In the genomic region with DNA sequence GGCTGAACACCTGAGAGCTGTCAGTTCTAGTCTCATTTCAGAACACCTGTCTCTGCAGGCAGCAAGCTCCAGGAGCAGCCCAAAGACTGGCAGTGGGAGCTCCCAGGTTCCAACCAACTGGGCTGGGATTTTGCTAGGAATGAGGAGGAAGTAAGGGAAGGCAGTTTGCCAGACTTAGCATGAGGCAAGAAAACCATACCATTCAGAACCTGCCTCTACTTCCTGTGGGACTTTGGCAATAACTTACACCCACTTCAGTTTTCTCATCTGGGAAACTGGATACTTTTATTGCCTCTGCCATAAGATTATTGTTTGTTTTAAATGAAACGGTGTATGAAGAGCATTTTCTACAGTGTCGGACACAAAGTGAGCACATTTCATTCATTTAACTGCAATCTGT, we compare ENCODE assay signal across 16 cellular contexts.
DNase-seq lines count a peak whose midpoint lies in the region; ATAC-seq and TF ChIP-seq lines count a peak whose summit lies in the region.
"Had no signal": no experiment of that assay in that cellular context is flagged by ENCODE, and none has a peak within 500 bp of the region (broad histone marks: within the 10 kb centered on the region; RNA-seq: fewer than 3 reads in every experiment).

No MANE protein-coding gene starts in this region.

- peak; percentile 22 for DNase-seq in activated CD4-positive, alpha-beta T cell treated with anti-CD3 and anti-CD28 coated beads, Interleukin-2, amount 10 ng/mL, durations not matched to agents 24 days and 14 days
- DNase-seq in activated CD4-positive, alpha-beta T cell treated with anti-CD3 and anti-CD28 coated beads, Interleukin-2, amount 50 U/mL, for 1 hour, result no peak
- peak; percentile 50 for DNase-seq in NCI-H510A treated with DMSO at 0.1 percent for 48 hours (lab: John Stamatoyannopoulos, UW)
- DNase-seq in mucosa of descending colon, result peak in 2 of 3 donors; percentile 2 to 26
- DNase-seq in hypothalamus (lab: John Stamatoyannopoulos, UW), result no peak
- DNase-seq in NCI-H187 treated with DMSO at 0.1 percent for 48 hours (lab: John Stamatoyannopoulos, UW), result no peak
- no peak for DNase-seq in central memory CD4-positive, alpha-beta T cell
- DNase-seq: 8988T; ACHN; CD4-positive, CD25-positive, alpha-beta regulatory T cell; DMS 273 treated with DMSO at 0.1 percent for 48 hours; DMS79 treated with DMSO at 0.1 percent for 48 hours; EL had no signal

- ATAC-seq in mucosa of descending colon, result peak; percentile 75
- ATAC-seq: HepG2 had no signal

- no peak overlapping the region for H3K4me3 Mint-ChIP-seq in activated CD4-positive, alpha-beta T cell treated with anti-CD3 and anti-CD28 coated beads, Interleukin-2, amount 10 ng/mL, durations not matched to agents 24 days and 14 days

- intact Hi-C loops in activated CD4-positive, alpha-beta T cell treated with anti-CD3 and anti-CD28 coated beads, Interleukin-2, amount 10 ng/mL, durations not matched to agents 24 days and 14 days (cut with micrococcal nuclease), result no loop called here
- intact Hi-C loops in mucosa of descending colon (cut with DNase I, micrococcal nuclease), result no loop called here

- H3K4me3 ChIP-seq in mucosa of descending colon, result no peak overlapping the region
- H3K4me3 ChIP-seq: BLaER1 treated with 17β-estradiol and CSF1 and Interleukin-3, amounts not matched to agents 10 nM and 100 nM; HAP-1 had no signal

- no peak overlapping the region for H3K27ac Mint-ChIP-seq in activated CD4-positive, alpha-beta T cell treated with anti-CD3 and anti-CD28 coated beads, Interleukin-2, amount 10 ng/mL, durations not matched to agents 24 days and 14 days
- H3K27ac Mint-ChIP-seq: CD4-positive, CD25-positive, alpha-beta regulatory T cell had no signal

- H3K27me3 Mint-ChIP-seq in activated CD4-positive, alpha-beta T cell treated with anti-CD3 and anti-CD28 coated beads, Interleukin-2, amount 10 ng/mL, durations not matched to agents 24 days and 14 days, result no peaks in the 10 kb centered on the region
- H3K27me3 Mint-ChIP-seq: CD4-positive, CD25-positive, alpha-beta regulatory T cell had no signal

- peaks cover 3% of the 10 kb centered on the region for H3K4me1 ChIP-seq in mucosa of descending colon (ENCODE audit: low read depth)
- H3K4me1 ChIP-seq: BLaER1 treated with 17β-estradiol and CSF1 and Interleukin-3, amounts not matched to agents 10 nM and 100 nM; HAP-1 had no signal

- TF ChIP-seq CTCF in mucosa of descending colon (IDR thresholded peaks at IDR 0.05), result no peak

- H3K9me3 Mint-ChIP-seq in activated CD4-positive, alpha-beta T cell treated with anti-CD3 and anti-CD28 coated beads, Interleukin-2, amount 10 ng/mL, durations not matched to agents 24 days and 14 days, result peaks cover 13% of the 10 kb centered on the region

- H3K9me3 ChIP-seq in mucosa of descending colon, result no peaks in the 10 kb centered on the region
- H3K9me3 ChIP-seq: BLaER1 treated with 17β-estradiol and CSF1 and Interleukin-3, amounts not matched to agents 10 nM and 100 nM; HAP-1 had no signal

- no peaks in the 10 kb centered on the region for H3K36me3 Mint-ChIP-seq in activated CD4-positive, alpha-beta T cell treated with anti-CD3 and anti-CD28 coated beads, Interleukin-2, amount 10 ng/mL, durations not matched to agents 24 days and 14 days (ENCODE audit: low read depth)
- H3K36me3 Mint-ChIP-seq: CD4-positive, CD25-positive, alpha-beta regulatory T cell had no signal

- no peaks in the 10 kb centered on the region for H3K4me1 Mint-ChIP-seq in activated CD4-positive, alpha-beta T cell treated with anti-CD3 and anti-CD28 coated beads, Interleukin-2, amount 10 ng/mL, durations not matched to agents 24 days and 14 days
- H3K4me1 Mint-ChIP-seq: CD4-positive, CD25-positive, alpha-beta regulatory T cell had no signal

- no peaks in the 10 kb centered on the region for H3K36me3 ChIP-seq in mucosa of descending colon (ENCODE audit: low read depth)
- H3K36me3 ChIP-seq: BLaER1 treated with 17β-estradiol and CSF1 and Interleukin-3, amounts not matched to agents 10 nM and 100 nM; HAP-1 had no signal

Comparison
In these comparisons a context has a peak if more than half of its experiments do, and no peak if none do; other contexts are left out.
1. DNase-seq: peak in activated CD4-positive, alpha-beta T cell treated with anti-CD3 and anti-CD28 coated beads, Interleukin-2, amount 10 ng/mL, durations not matched to agents 24 days and 14 days (single experiment), NCI-H510A treated with DMSO at 0.1 percent for 48 hours (single experiment) and mucosa of descending colon (2 of 3); none in activated CD4-positive, alpha-beta T cell treated with anti-CD3 and anti-CD28 coated beads, Interleukin-2, amount 50 U/mL, for 1 hour (single experiment), hypothalamus (0 of 51), NCI-H187 treated with DMSO at 0.1 percent for 48 hours (single experiment) and central memory CD4-positive, alpha-beta T cell (single experiment).